Comparison of ENCODE assay signal across 15 cellular contexts in genomic region chr19:19541572-19541971, GRCh38. TPM values are rescaled to one million over a fixed set of nuclear protein-coding genes. Genes with fewer than 3 reads are reported as not detected.
DNase-seq lines count a peak whose midpoint lies in the region; ATAC-seq, FAIRE-seq and TF ChIP-seq lines count a peak whose summit lies in the region.
"Had no signal": no experiment of that assay in that cellular context is flagged by ENCODE, and none has a peak within 500 bp of the region (broad histone marks: within the 10 kb centered on the region; RNA-seq: fewer than 3 reads in every experiment).

No MANE protein-coding gene starts in this region.

- no peak overlapping the region for H3K27ac Mint-ChIP-seq in T-helper 2 cell treated with Interferon-gamma antibody and Interleukin-4, amounts not matched to agents 5 μg/mL and 100 μg/mL, for 36 hours
- H3K27ac Mint-ChIP-seq in natural killer cell treated with Interleukin-12 subunit alpha and Interleukin-12 subunit beta and Interleukin-15 and Interleukin-18, amount 100 ng/mL, for 72 hours, result no peak overlapping the region
- H3K27ac Mint-ChIP-seq: activated CD4-positive, alpha-beta memory T cell treated with anti-CD3 and anti-CD28 coated beads for 36 hours had no signal

- no peak for TF ChIP-seq EP300 in K562 (IDR thresholded peaks at IDR 0.05; ENCODE audit: low read length)

- peaks cover 15% of the 10 kb centered on the region for H3K4me1 Mint-ChIP-seq in T-helper 2 cell treated with Interferon-gamma antibody and Interleukin-4, amounts not matched to agents 5 μg/mL and 100 μg/mL, for 36 hours (ENCODE audit: low read depth)
- H3K4me1 Mint-ChIP-seq in natural killer cell treated with Interleukin-12 subunit alpha and Interleukin-12 subunit beta and Interleukin-15 and Interleukin-18, amount 100 ng/mL, for 72 hours (ENCODE audit: low read depth in 2 of 2), result peaks cover 13 to 21% of the 10 kb centered on the region in 2 donors

- H3K27me3 ChIP-seq in K562 (ENCODE audit: control insufficient read depth in 2 of 2, insufficient read depth in 2 of 2, low read length in 2 of 2), result peaks cover 3 to 13% of the 10 kb centered on the region in 2 experiments; a peak in 1 of 5 replicates

- no peak for TF ChIP-seq POLR2A in K562 (conservative IDR thresholded peaks at IDR 0.05)

- H4K20me1 ChIP-seq in K562 (replicated peaks; ENCODE audit: control insufficient read depth, insufficient read depth, low read length), result no peaks in the 10 kb centered on the region

- H3K9me3 Mint-ChIP-seq in T-helper 2 cell treated with Interferon-gamma antibody and Interleukin-4, amounts not matched to agents 5 μg/mL and 100 μg/mL, for 36 hours, result no peaks in the 10 kb centered on the region
- no peaks in the 10 kb centered on the region for H3K9me3 Mint-ChIP-seq in natural killer cell treated with Interleukin-12 subunit alpha and Interleukin-12 subunit beta and Interleukin-15 and Interleukin-18, amount 100 ng/mL, for 72 hours
- H3K9me3 Mint-ChIP-seq: activated CD4-positive, alpha-beta memory T cell treated with anti-CD3 and anti-CD28 coated beads for 36 hours had no signal

- peaks cover 4% of the 10 kb centered on the region for H3K36me3 Mint-ChIP-seq in T-helper 2 cell treated with Interferon-gamma antibody and Interleukin-4, amounts not matched to agents 5 μg/mL and 100 μg/mL, for 36 hours (ENCODE audit: low read depth)
- no peaks in the 10 kb centered on the region for H3K36me3 Mint-ChIP-seq in natural killer cell treated with Interleukin-12 subunit alpha and Interleukin-12 subunit beta and Interleukin-15 and Interleukin-18, amount 100 ng/mL, for 72 hours
- H3K36me3 Mint-ChIP-seq: activated CD4-positive, alpha-beta memory T cell treated with anti-CD3 and anti-CD28 coated beads for 36 hours had no signal

- TF ChIP-seq RAD21 in K562 (CRISPR knock-in tag; conservative IDR thresholded peaks at IDR 0.05 in 1 of 2, IDR thresholded peaks at IDR 0.05 in 1 of 2), result no peak

- 0 out of 2 replicates have a peak overlapping the region, but pooled peaks have one; percentile 39 for H2AFZ ChIP-seq in K562 (ENCODE audit: low read depth, low read length)

- no peaks in the 10 kb centered on the region for H3K9me1 ChIP-seq in K562 (ENCODE audit: control insufficient read depth, insufficient read depth, low read length)

- H3K9ac ChIP-seq in K562 (ENCODE audit: insufficient read depth in 1 of 2, low read depth in 2 of 2, low read length in 2 of 2), result peak overlapping the region in 1 of 2 experiments; percentile 61; a peak in 1 of 4 replicates

- no peak for ATAC-seq in K562
- no peak for ATAC-seq in natural killer cell treated with Interleukin-12 subunit alpha and Interleukin-12 subunit beta and Interleukin-15 and Interleukin-18, amount 100 ng/mL, for 72 hours
- ATAC-seq in mucosa of descending colon, result no peak
- ATAC-seq in HG03565 (IDR thresholded peaks at IDR 0.05; ENCODE audit: unreplicated experiment), result no peak

- TF ChIP-seq CTCF in HEK293 (tag by site-specific recombination; IDR thresholded peaks at IDR 0.05) (no peak), K562 (IDR thresholded peaks at IDR 0.05 in 2 of 3, conservative IDR thresholded peaks at IDR 0.05 in 1 of 3; ENCODE audit: insufficient read depth in 2 of 3, low read depth in 1 of 3, low read length in 3 of 3) (no peak), mucosa of descending colon (IDR thresholded peaks at IDR 0.05) (no peak)

- no peaks in the 10 kb centered on the region for H3K36me3 ChIP-seq in HEK293 (ENCODE audit: control insufficient read depth in 2 of 2, insufficient read depth in 1 of 2, low read length in 2 of 2)
- H3K36me3 ChIP-seq in K562 (ENCODE audit: control insufficient read depth, insufficient read depth, low read length), result no peaks in the 10 kb centered on the region
- no peaks in the 10 kb centered on the region for H3K36me3 ChIP-seq in mucosa of descending colon (ENCODE audit: low read depth)
- H3K36me3 ChIP-seq: brain microvascular endothelial cell had no signal

- intact Hi-C loops in K562 (cut with micrococcal nuclease) (no loop called here), mucosa of descending colon (cut with DNase I, micrococcal nuclease) (no loop called here)

- no peaks in the 10 kb centered on the region; the same call in 1 of the 2 replicates for H3K4me1 ChIP-seq in HEK293 (ENCODE audit: control insufficient read depth, insufficient read depth, low read length)
- H3K4me1 ChIP-seq in K562 (replicated peaks in 1 of 2; ENCODE audit: control insufficient read depth in 2 of 2, insufficient read depth in 2 of 2, low read length in 2 of 2), result peaks cover 2 to 72% of the 10 kb centered on the region in 2 experiments; a peak in 2 of 5 replicates
- peaks cover 20% of the 10 kb centered on the region for H3K4me1 ChIP-seq in mucosa of descending colon (ENCODE audit: low read depth)

- no peak overlapping the region for H3K4me3 ChIP-seq in HEK293 (ENCODE audit: low read depth, low read length)
- no peak overlapping the region for H3K4me3 ChIP-seq in K562
- H3K4me3 ChIP-seq in mucosa of descending colon, result no peak overlapping the region

- in situ Hi-C loops in K562 (cut with MboI), result loop anchor here (25.0 kb wide), 1 partner anchor 96 kb away; the partner anchor contains the start of genes GMIP and LPAR2

- no peak for FAIRE-seq in K562 (lab: Jason Lieb, UNC)
- FAIRE-seq: D721Med had no signal

- no TSS peak for BruUV-seq in K562 (replicated peaks; lab: Mats Ljungman, UMichigan)

- H3K27ac ChIP-seq in HEK293 (ENCODE audit: extremely low read depth, low read depth, low read length), result no peak overlapping the region
- H3K27ac ChIP-seq in K562 (ENCODE audit: extremely low read depth, low read depth, low read length), result no peak overlapping the region
- H3K27ac ChIP-seq: brain microvascular endothelial cell had no signal

- H3K9me3 ChIP-seq in HEK293 (ENCODE audit: control insufficient read depth, insufficient read depth, low read depth, low read length), result no peaks in the 10 kb centered on the region
- H3K9me3 ChIP-seq in K562 (replicated peaks; ENCODE audit: control insufficient read depth, insufficient read depth, low read depth, low read length), result no peaks in the 10 kb centered on the region; the same call in 1 of the 2 replicates
- no peaks in the 10 kb centered on the region for H3K9me3 ChIP-seq in mucosa of descending colon

- H3K4me3 Mint-ChIP-seq in T-helper 2 cell treated with Interferon-gamma antibody and Interleukin-4, amounts not matched to agents 5 μg/mL and 100 μg/mL, for 36 hours, result peak overlapping the region; percentile 76
- H3K4me3 Mint-ChIP-seq in natural killer cell treated with Interleukin-12 subunit alpha and Interleukin-12 subunit beta and Interleukin-15 and Interleukin-18, amount 100 ng/mL, for 72 hours, result peak overlapping the region; percentile 48

- H3K4me2 ChIP-seq in K562 (ENCODE audit: insufficient read depth, low read length), result peak overlapping the region; percentile 38; the same call in 1 of the 2 replicates

- no peaks in the 10 kb centered on the region for H3K79me2 ChIP-seq in K562 (ENCODE audit: control insufficient read depth, insufficient read depth, low read length)

- WGBS in K562 (ENCODE audit: insufficient coverage, low coverage, missing lambda C conversion rate), result 52% methylated on average over 15 of the region's 15 CpGs

- POLR2A ChIA-PET in HEK293 (lab: Yijun Ruan, JAX) (no interaction called here), K562 (lab: Yijun Ruan, JAX) (interaction anchor here (0.6 to 1.0 kb wide), 3 partner anchors 8 to 407 kb away, joined by 4 to 5 read pairs (median 4); partner anchors contain the start of gene YJEFN3)

- peaks cover 19% of the 10 kb centered on the region for H3K27me3 Mint-ChIP-seq in T-helper 2 cell treated with Interferon-gamma antibody and Interleukin-4, amounts not matched to agents 5 μg/mL and 100 μg/mL, for 36 hours (ENCODE audit: low read depth)
- H3K27me3 Mint-ChIP-seq in natural killer cell treated with Interleukin-12 subunit alpha and Interleukin-12 subunit beta and Interleukin-15 and Interleukin-18, amount 100 ng/mL, for 72 hours, result peaks cover 0 to 12% of the 10 kb centered on the region in 2 donors

- CTCF ChIA-PET in HEK293 (lab: Yijun Ruan, JAX), result interaction anchor here (0.6 to 0.9 kb wide), 3 partner anchors 11 to 13 kb away, joined by 3 to 5 read pairs (median 3); no protein-coding TSS in a partner anchor
- CTCF ChIA-PET in K562 (lab: Yijun Ruan, JAX; ENCODE audit: low intra/inter-chr PET ratio), result no interaction called here

- DNase-seq in T-helper 2 cell treated with Interferon-gamma antibody and Interleukin-4, amounts not matched to agents 5 μg/mL and 100 μg/mL, for 36 hours (ENCODE audit: low spot score), result no peak
- DNase-seq in T-helper 2 cell (no peak), K562 (ENCODE audit: extremely low read depth in 1 of 4, low spot score in 3 of 4) (no peak), mucosa of descending colon (no peak), NCI-H82 (lab: John Stamatoyannopoulos, UW) (no peak)
- DNase-seq in natural killer cell treated with Interleukin-12 subunit alpha and Interleukin-12 subunit beta and Interleukin-15 and Interleukin-18, amount 100 ng/mL, for 72 hours (ENCODE audit: low spot score), result no peak
- DNase-seq: AML-193, brain microvascular endothelial cell, cortex of kidney, NCI-H524 treated with DMSO at 0.1 percent for 48 hours, occipital lobe had no signal

RNA-seq across cellular contexts. Expression of gene CILP2, which starts 3.5 kb away (rescaled TPM):
- total RNA-seq in K562 (2011; cell fraction: chromatin; rRNA removed; ENCODE audit: low replicate concordance), result 0.09 and 0.56 TPM in 2 replicates
- 0.53 and 0.67 TPM in 2 replicates for total RNA-seq in K562 (2011; cell fraction: nucleolus; rRNA removed)
- total RNA-seq in K562 (2011; cell fraction: nucleoplasm; rRNA removed), result 0.29 and 0.46 TPM in 2 replicates
- 0.23 and 0.33 TPM in 2 replicates for total RNA-seq in K562 (2014; rRNA removed)
- 0.04 TPM in 1 of 2 replicates, not detected in the other for total RNA-seq in K562 (2014; rRNA removed; fragmentation: Illumina TruSeq; extraction: Trizol)
- 0.08 and 0.11 TPM in 2 replicates for total RNA-seq in K562 (2015; rRNA removed; fragmentation: Illumina TruSeq; extraction: Trizol)
- 0.29 and 0.35 TPM in 2 replicates for total RNA-seq in K562 (2021)
- polyA plus RNA-seq in K562 (2011; rRNA removed), result 0.04 and 0.07 TPM in 2 replicates
- 0.01 and 0.67 TPM in 2 replicates for polyA plus RNA-seq in K562 (2011; cell fraction: cytosol; rRNA removed)
- 0.22 and 0.77 TPM in 2 replicates for polyA plus RNA-seq in K562 (2011; cell fraction: nucleus; rRNA removed)
- 0.05 and 0.29 TPM in 2 replicates for polyA plus RNA-seq in K562 (2012)
- 0.04 TPM in 2 replicates for polyA plus RNA-seq in K562 (2014; fragmentation: Illumina TruSeq; extraction: Trizol)
- polyA plus RNA-seq in K562 (2014; fragmentation: Nextera tagmentation; extraction: Ambion mirVana), result not detected
- 0.05 and 0.31 TPM in 2 replicates for polyA plus RNA-seq in K562 (2014; rRNA removed)
- 0.14 TPM in 1 of 2 replicates, not detected in the other for polyA minus RNA-seq in K562 (2011; rRNA and poly(A)+ RNA removed)
- not detected in 2 replicates for polyA minus RNA-seq in K562 (2011; cell fraction: cytosol; rRNA and poly(A)+ RNA removed)
- 0.22 and 0.27 TPM in 2 replicates for polyA minus RNA-seq in K562 (2011; cell fraction: nucleus; rRNA and poly(A)+ RNA removed)
- under 1 TPM; 0.21 to 0.42 TPM for total RNA-seq in natural killer cell treated with Interleukin-12 subunit alpha and Interleukin-12 subunit beta and Interleukin-15 and Interleukin-18, amount 100 ng/mL, for 72 hours
- under 1 TPM in 1 of 3 donors, not detected in 2; 0.09 TPM for total RNA-seq in mucosa of descending colon

RNA-seq across cellular contexts. Expression of gene YJEFN3, which starts 12.9 kb away (rescaled TPM):
- total RNA-seq in K562 (2011; cell fraction: chromatin; rRNA removed; ENCODE audit: low replicate concordance), result 31.5 and 32.8 TPM in 2 replicates
- 14.5 and 16.2 TPM in 2 replicates for total RNA-seq in K562 (2011; cell fraction: nucleolus; rRNA removed)
- 22.3 and 39.8 TPM in 2 replicates for total RNA-seq in K562 (2011; cell fraction: nucleoplasm; rRNA removed)
- total RNA-seq in K562 (2014; rRNA removed) (1.3 and 1.5 TPM in 2 replicates), K562 (2014; rRNA removed; fragmentation: Illumina TruSeq; extraction: Trizol) (0.86 and 0.98 TPM in 2 replicates), K562 (2015; rRNA removed; fragmentation: Illumina TruSeq; extraction: Trizol) (1.1 TPM in 2 replicates), K562 (2021) (3.6 and 4.8 TPM in 2 replicates), mucosa of descending colon (10 to 100 TPM in 2 of 3 donors, 1 to 10 TPM in 1; 6.0 to 12.6 (median 10.6) TPM)
- polyA plus RNA-seq in K562 (2011; rRNA removed) (1.0 and 1.6 TPM in 2 replicates), K562 (2014; fragmentation: Illumina TruSeq; extraction: Trizol) (2.9 and 3.8 TPM in 2 replicates), K562 (2014; fragmentation: Nextera tagmentation; extraction: Ambion mirVana) (under 1 TPM in 1 of 2 experiments, not detected in 1; 0.04 TPM), K562 (2014; rRNA removed) (4.8 and 5.8 TPM in 2 replicates)
- 0.86 and 2.6 TPM in 2 replicates for polyA plus RNA-seq in K562 (2011; cell fraction: cytosol; rRNA removed)
- 12.5 and 30.5 TPM in 2 replicates for polyA plus RNA-seq in K562 (2011; cell fraction: nucleus; rRNA removed)
- 4.6 and 18.0 TPM in 2 replicates for polyA plus RNA-seq in K562 (2012)
- 0.81 and 1.1 TPM in 2 replicates for polyA minus RNA-seq in K562 (2011; rRNA and poly(A)+ RNA removed)
- polyA minus RNA-seq in K562 (2011; cell fraction: cytosol; rRNA and poly(A)+ RNA removed), result 0.46 and 1.0 TPM in 2 replicates
- 2.4 and 2.7 TPM in 2 replicates for polyA minus RNA-seq in K562 (2011; cell fraction: nucleus; rRNA and poly(A)+ RNA removed)
- 10 to 100 TPM in 1 of 2 donors, 1 to 10 TPM in 1; 10.0 to 14.9 TPM for total RNA-seq in natural killer cell treated with Interleukin-12 subunit alpha and Interleukin-12 subunit beta and Interleukin-15 and Interleukin-18, amount 100 ng/mL, for 72 hours

RNA-seq across cellular contexts. Expression of gene NDUFA13, which starts 25.5 kb away (rescaled TPM):
- total RNA-seq in K562 (2011; cell fraction: chromatin; rRNA removed; ENCODE audit: low replicate concordance), result 115 and 283 TPM in 2 replicates
- total RNA-seq in K562 (2011; cell fraction: nucleolus; rRNA removed), result 289 and 359 TPM in 2 replicates
- 176 and 255 TPM in 2 replicates for total RNA-seq in K562 (2011; cell fraction: nucleoplasm; rRNA removed)
- 386 and 429 TPM in 2 replicates for total RNA-seq in K562 (2014; rRNA removed)
- 74.8 and 146 TPM in 2 replicates for total RNA-seq in K562 (2014; rRNA removed; fragmentation: Illumina TruSeq; extraction: Trizol)
- total RNA-seq in K562 (2015; rRNA removed; fragmentation: Illumina TruSeq; extraction: Trizol), result 397 and 447 TPM in 2 replicates
- 522 and 559 TPM in 2 replicates for total RNA-seq in K562 (2021)
- polyA plus RNA-seq in K562 (2011; rRNA removed), result 340 and 343 TPM in 2 replicates
- polyA plus RNA-seq in K562 (2011; cell fraction: cytosol; rRNA removed), result 881 and 1,009 TPM in 2 replicates
- 249 and 320 TPM in 2 replicates for polyA plus RNA-seq in K562 (2011; cell fraction: nucleus; rRNA removed)
- polyA plus RNA-seq in K562 (2012), result 401 and 675 TPM in 2 replicates
- polyA plus RNA-seq in K562 (2014; fragmentation: Illumina TruSeq; extraction: Trizol), result 298 and 395 TPM in 2 replicates
- polyA plus RNA-seq in K562 (2014; fragmentation: Nextera tagmentation; extraction: Ambion mirVana), result 100 to 1,000 TPM; 263 to 440 TPM
- polyA plus RNA-seq in K562 (2014; rRNA removed), result 596 and 801 TPM in 2 replicates
- 72.8 and 113 TPM in 2 replicates for polyA minus RNA-seq in K562 (2011; rRNA and poly(A)+ RNA removed)
- polyA minus RNA-seq in K562 (2011; cell fraction: cytosol; rRNA and poly(A)+ RNA removed), result 98.7 and 142 TPM in 2 replicates
- polyA minus RNA-seq in K562 (2011; cell fraction: nucleus; rRNA and poly(A)+ RNA removed), result 52.4 and 62.5 TPM in 2 replicates
- total RNA-seq in natural killer cell treated with Interleukin-12 subunit alpha and Interleukin-12 subunit beta and Interleukin-15 and Interleukin-18, amount 100 ng/mL, for 72 hours, result 100 to 1,000 TPM; 261 to 310 TPM
- 100 to 1,000 TPM; 347 to 437 (median 348) TPM for total RNA-seq in mucosa of descending colon

RNA-seq across cellular contexts. Expression of gene TSSK6, which starts 26.2 kb away (rescaled TPM):
- total RNA-seq in K562 (2011; cell fraction: chromatin; rRNA removed; ENCODE audit: low replicate concordance), result 1.3 and 7.5 TPM in 2 replicates
- total RNA-seq in K562 (2011; cell fraction: nucleolus; rRNA removed), result 14.5 and 15.7 TPM in 2 replicates
- 4.5 TPM in 2 replicates for total RNA-seq in K562 (2011; cell fraction: nucleoplasm; rRNA removed)
- total RNA-seq in K562 (2014; rRNA removed) (2.0 and 2.1 TPM in 2 replicates), K562 (2014; rRNA removed; fragmentation: Illumina TruSeq; extraction: Trizol) (0.22 TPM in 1 of 2 replicates, not detected in the other), K562 (2015; rRNA removed; fragmentation: Illumina TruSeq; extraction: Trizol) (0.76 and 0.90 TPM in 2 replicates), K562 (2021) (2.4 and 2.6 TPM in 2 replicates), mucosa of descending colon (1 to 10 TPM; 1.8 to 2.5 (median 2.3) TPM)
- polyA plus RNA-seq in K562 (2011; rRNA removed) (0.93 and 1.8 TPM in 2 replicates), K562 (2014; fragmentation: Illumina TruSeq; extraction: Trizol) (0.21 and 0.39 TPM in 2 replicates), K562 (2014; fragmentation: Nextera tagmentation; extraction: Ambion mirVana) (not detected), K562 (2014; rRNA removed) (2.4 and 3.9 TPM in 2 replicates)
- 2.5 and 7.7 TPM in 2 replicates for polyA plus RNA-seq in K562 (2011; cell fraction: cytosol; rRNA removed)
- polyA plus RNA-seq in K562 (2011; cell fraction: nucleus; rRNA removed), result 3.6 and 7.5 TPM in 2 replicates
- 1.3 and 2.7 TPM in 2 replicates for polyA plus RNA-seq in K562 (2012)
- 0.54 and 0.67 TPM in 2 replicates for polyA minus RNA-seq in K562 (2011; rRNA and poly(A)+ RNA removed)
- 1.4 TPM in 1 of 2 replicates, not detected in the other for polyA minus RNA-seq in K562 (2011; cell fraction: cytosol; rRNA and poly(A)+ RNA removed)
- 7.4 and 9.3 TPM in 2 replicates for polyA minus RNA-seq in K562 (2011; cell fraction: nucleus; rRNA and poly(A)+ RNA removed)
- total RNA-seq in natural killer cell treated with Interleukin-12 subunit alpha and Interleukin-12 subunit beta and Interleukin-15 and Interleukin-18, amount 100 ng/mL, for 72 hours, result 1 to 10 TPM; 1.9 to 2.6 TPM
